Comparison of ENCODE assay signal across 1 cellular context in genomic region chr10:79229081-79229541, GRCh38.
TF ChIP-seq lines count a peak whose summit lies in the region.

No MANE protein-coding gene starts in this region.

TF ChIP-seq in GM12878, 131 proteins besides CTCF, POLR2A, EP300 and RAD21 (continued from another document):
- TF ChIP-seq ZBTB4 (CRISPR knock-in tag; IDR thresholded peaks at IDR 0.05) (no peak), YY1 (IDR thresholded peaks at IDR 0.05; ENCODE audit: low read depth, low read length) (no peak), ZNF622 (IDR thresholded peaks at IDR 0.05) (no peak), ZSCAN29 (IDR thresholded peaks at IDR 0.05) (no peak), CBX5 (IDR thresholded peaks at IDR 0.05; ENCODE audit: low read depth) (no peak), ETV6 (conservative IDR thresholded peaks at IDR 0.05 in 1 of 2, IDR thresholded peaks at IDR 0.05 in 1 of 2; ENCODE audit: borderline replicate concordance in 1 of 2, low read depth in 1 of 2) (no peak), TCF12 (IDR thresholded peaks at IDR 0.05; ENCODE audit: low read depth, low read length) (peak; percentile 80; the same call in 1 of the 2 replicates), PBX3 (IDR thresholded peaks at IDR 0.05; ENCODE audit: insufficient replicate concordance, low read depth, low read length) (peak; percentile 50), PAX8 (IDR thresholded peaks at IDR 0.05) (no peak), POU2F2 (IDR thresholded peaks at IDR 0.05; ENCODE audit: borderline replicate concordance, low read depth, low read length) (no peak), MYC (IDR thresholded peaks at IDR 0.05; ENCODE audit: insufficient read depth, insufficient read length, insufficient replicate concordance, low read length, severe bottlenecking) (no peak), BMI1 (IDR thresholded peaks at IDR 0.05; ENCODE audit: borderline replicate concordance) (0 out of 2 replicates have a peak, but pooled peaks have one; percentile 20)
